In the genomic region with DNA sequence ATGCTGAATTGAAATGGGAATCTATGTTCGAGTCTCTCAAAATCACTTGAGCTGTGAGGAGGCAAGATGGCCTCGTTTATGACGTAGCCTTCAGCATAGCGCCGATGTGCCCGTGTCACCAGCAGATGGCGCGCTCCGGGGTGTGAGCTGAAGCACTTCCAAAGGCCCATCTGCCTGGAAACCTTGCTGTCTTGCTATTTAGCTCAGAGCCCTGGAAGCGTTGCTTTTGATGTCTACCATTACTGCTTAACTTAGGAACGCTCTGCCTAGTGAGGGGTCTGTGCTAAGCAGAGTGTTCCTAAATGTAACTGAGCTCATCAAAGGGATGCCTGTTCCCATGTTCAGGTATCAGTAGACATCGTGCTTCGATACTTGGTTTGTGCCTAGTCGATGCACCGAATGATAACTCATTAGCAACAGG, we compare ENCODE assay signal across 9 cellular contexts.
DNase-seq lines count a peak whose midpoint lies in the region; ATAC-seq and TF ChIP-seq lines count a peak whose summit lies in the region.
"Had no signal": no experiment of that assay in that cellular context is flagged by ENCODE, and none has a peak within 500 bp of the region (broad histone marks: within the 10 kb centered on the region; RNA-seq: fewer than 3 reads in every experiment).

No MANE protein-coding gene starts in this region.

- intact Hi-C loops in prostate gland (cut with DNase I): no loop called here

- peak; percentile 10 for DNase-seq in DMS 273 treated with DMSO at 0.1 percent for 48 hours (lab: John Stamatoyannopoulos, UW)
- DNase-seq in KBM-7: peak; percentile 83
- DNase-seq in SJCRH30: peak; percentile 46 to 66
- DNase-seq in activated naive CD4-positive, alpha-beta T cell treated with Interleukin-2 at 50 U/mL for 16 hours: peak; percentile 69
- DNase-seq in glutamatergic neuron: peak; percentile 97
- peak; percentile 48 for DNase-seq in prostate gland (ENCODE audit: low spot score)
- DNase-seq in middle frontal gyrus (ENCODE audit: extremely low spot score, low spot score): no peak

- H3K36me3 Mint-ChIP-seq in glutamatergic neuron (ENCODE audit: unreplicated experiment): no peaks in the 10 kb centered on the region

- no peak overlapping the region for H3K27ac Mint-ChIP-seq in glutamatergic neuron (ENCODE audit: unreplicated experiment)
- H3K27ac Mint-ChIP-seq: activated naive CD4-positive, alpha-beta T cell treated with anti-CD3 and anti-CD28 coated beads, Interleukin-2, amount 50 U/mL, for 24 hours had no signal

- peaks cover 2% of the 10 kb centered on the region for H3K27me3 Mint-ChIP-seq in glutamatergic neuron (ENCODE audit: unreplicated experiment)

- no peaks in the 10 kb centered on the region for H3K4me1 Mint-ChIP-seq in glutamatergic neuron (ENCODE audit: low read depth, unreplicated experiment)

- H3K27ac ChIP-seq in SJCRH30: no peak overlapping the region
- H3K27ac ChIP-seq in prostate gland: no peak overlapping the region

- no peak for TF ChIP-seq POLR2A in prostate gland (IDR thresholded peaks at IDR 0.05)

- peak; percentile 86 for TF ChIP-seq CTCF in glutamatergic neuron (IDR thresholded peaks at IDR 0.05; ENCODE audit: partially characterized antibody, unreplicated experiment)
- peak; percentile 36 to 57 (median 54) for TF ChIP-seq CTCF in prostate gland (IDR thresholded peaks at IDR 0.05)

- no peaks in the 10 kb centered on the region for H3K36me3 ChIP-seq in SJCRH30
- no peaks in the 10 kb centered on the region for H3K36me3 ChIP-seq in prostate gland

- no peak overlapping the region for H3K4me3 ChIP-seq in SJCRH30
- H3K4me3 ChIP-seq in prostate gland: no peak overlapping the region

- no peaks in the 10 kb centered on the region for H3K27me3 ChIP-seq in SJCRH30
- no peaks in the 10 kb centered on the region for H3K27me3 ChIP-seq in prostate gland (replicated peaks; ENCODE audit: insufficient read depth)

- H3K9me3 ChIP-seq in SJCRH30 (replicated peaks) (no peaks in the 10 kb centered on the region), prostate gland (no peaks in the 10 kb centered on the region)

- no peak overlapping the region for H3K4me3 Mint-ChIP-seq in glutamatergic neuron (ENCODE audit: unreplicated experiment)
- H3K4me3 Mint-ChIP-seq: activated naive CD4-positive, alpha-beta T cell treated with anti-CD3 and anti-CD28 coated beads, Interleukin-2, amount 50 U/mL, for 24 hours had no signal

- peak; percentile 73 for ATAC-seq in GM21528 (IDR thresholded peaks at IDR 0.05; ENCODE audit: low FRiP score, unreplicated experiment)

- 33% methylated on average over 15 of the region's 15 CpGs for WGBS in prostate gland

- in situ Hi-C loops in KBM-7 (cut with MboI; ENCODE audit: low pct_unique_long_range_greater_than_20kb, low sequenced_read_pairs): no loop called here

- no peaks in the 10 kb centered on the region for H3K9me3 Mint-ChIP-seq in glutamatergic neuron (ENCODE audit: unreplicated experiment)

- H3K4me1 ChIP-seq in SJCRH30 (no peaks in the 10 kb centered on the region), prostate gland (replicated peaks) (no peaks in the 10 kb centered on the region)
